ENCODE assay signal across 8 cellular contexts in the genomic region with DNA sequence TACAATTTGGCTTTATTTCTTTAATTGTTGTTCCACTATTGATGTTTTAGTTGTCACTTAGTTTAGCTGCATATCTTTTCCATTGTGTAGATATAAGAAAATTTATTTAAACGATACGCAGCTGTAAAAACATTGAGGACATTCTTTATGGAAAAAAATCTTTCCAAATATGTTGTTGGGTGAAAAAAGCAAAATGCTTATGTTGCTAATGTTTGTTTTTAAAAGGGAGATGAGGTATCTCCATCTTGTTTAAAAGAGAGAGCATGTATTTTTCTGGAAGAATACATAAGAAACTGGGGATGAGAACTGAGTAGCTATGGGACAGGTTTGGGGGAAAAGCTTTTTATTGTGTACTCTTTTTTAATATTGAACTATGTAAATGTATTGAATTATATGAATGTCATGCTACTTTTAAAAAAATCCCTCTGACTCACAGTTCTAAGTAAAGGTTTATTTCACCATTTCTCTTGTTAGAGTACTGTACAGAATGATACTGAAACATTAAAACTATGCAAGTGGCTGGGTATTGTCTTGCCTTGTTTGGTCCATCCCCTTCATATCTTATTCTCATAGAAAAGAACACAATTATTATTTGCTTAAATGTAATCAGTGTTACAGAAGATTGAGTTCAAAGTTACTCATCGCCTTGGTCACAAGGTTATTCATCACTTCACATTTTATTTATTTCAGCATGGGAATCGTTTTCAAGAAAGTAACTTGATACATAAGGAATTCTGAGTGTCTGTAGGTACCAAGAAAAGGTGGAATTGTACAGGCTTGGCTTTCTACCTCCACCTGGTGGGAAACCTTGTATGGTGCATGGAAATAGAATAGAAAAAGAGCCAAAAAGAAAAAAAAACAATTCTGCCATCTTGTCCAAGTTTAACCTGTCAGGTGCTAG.
A peak's percentile ranks its signal among the peaks of the same experiment; 100 is the strongest.
DNase-seq lines count a peak whose midpoint lies in the region; ATAC-seq and TF ChIP-seq lines count a peak whose summit lies in the region.

No MANE protein-coding gene starts in this region.

- H3K9me3 Mint-ChIP-seq in Calu3 (ENCODE audit: low read depth, unreplicated experiment): no peaks in the 10 kb centered on the region

- H3K27me3 ChIP-seq in KMS-11 (ENCODE audit: insufficient read depth, low read depth) (no peaks in the 10 kb centered on the region), lower lobe of right lung (ENCODE audit: low read depth) (no peaks in the 10 kb centered on the region)

- H3K4me1 Mint-ChIP-seq in Calu3 (ENCODE audit: low read depth, unreplicated experiment): peaks cover 27% of the 10 kb centered on the region

- TF ChIP-seq CTCF in Calu3 (IDR thresholded peaks at IDR 0.05; ENCODE audit: unreplicated experiment): no peak
- peak; percentile 58 for TF ChIP-seq CTCF in KMS-11 (conservative IDR thresholded peaks at IDR 0.05; ENCODE audit: low read depth, low read length)
- TF ChIP-seq CTCF in astrocyte of the spinal cord (IDR thresholded peaks at IDR 0.05; ENCODE audit: low read depth, low read length): peak; percentile 52
- TF ChIP-seq CTCF in lower lobe of right lung (IDR thresholded peaks at IDR 0.05): peak; percentile 21

- no peak overlapping the region for H2AFZ ChIP-seq in KMS-11 (ENCODE audit: low read depth)

- H3K4me1 ChIP-seq in KMS-11 (ENCODE audit: low read depth, poor library complexity, severe bottlenecking) (peaks cover 8% of the 10 kb centered on the region), lower lobe of right lung (no peaks in the 10 kb centered on the region)

- no TSS peak for BruUV-seq in Calu3 (replicated peaks; lab: Mats Ljungman, UMichigan)

- H3K36me3 ChIP-seq in KMS-11 (ENCODE audit: insufficient read depth) (0 out of 2 replicates have a peak, but pooled peaks cover 10% of the 10 kb centered on the region), lower lobe of right lung (no peaks in the 10 kb centered on the region)

- H3K79me2 ChIP-seq in KMS-11 (ENCODE audit: insufficient read depth, low read depth): no peaks in the 10 kb centered on the region

- no peak overlapping the region for H3K4me3 Mint-ChIP-seq in Calu3 (ENCODE audit: low read depth, unreplicated experiment)

- H3K4me3 ChIP-seq in KMS-11 (IDR thresholded peaks at IDR 0.05; ENCODE audit: insufficient read depth, low read depth, low read length) (no peak overlapping the region), astrocyte of the spinal cord (ENCODE audit: low read depth, low read length) (no peak overlapping the region), lower lobe of right lung (no peak overlapping the region)

- H3K27ac ChIP-seq in KMS-11 (no peak overlapping the region), lower lobe of right lung (no peak overlapping the region)

- H3K9me3 ChIP-seq in lower lobe of right lung: no peaks in the 10 kb centered on the region

- CTCF ChIA-PET in Calu3 (lab: Charles Lee): no interaction called here

- intact Hi-C loops in Calu3 (cut with micrococcal nuclease; ENCODE audit: unreplicated experiment) (loop anchor here (5.0 kb wide), 2 partner anchors 107 to 262 kb away; partner anchors contain the start of gene CD274), lower lobe of right lung (cut with DNase I) (no loop called here), posterior vena cava (cut with DNase I) (no loop called here)

- no peak overlapping the region for H3K27ac Mint-ChIP-seq in Calu3 (ENCODE audit: unreplicated experiment)

- H3K9ac ChIP-seq in KMS-11: no peak overlapping the region

- no peak for ATAC-seq in lower lobe of right lung

- in situ Hi-C loops in astrocyte of the spinal cord (cut with HindIII; ENCODE audit: low sequenced_read_pairs): no loop called here

- H4K20me1 ChIP-seq in KMS-11 (ENCODE audit: insufficient read depth): no peaks in the 10 kb centered on the region

- H3K36me3 Mint-ChIP-seq in Calu3 (ENCODE audit: insufficient read depth, unreplicated experiment): peaks cover 5% of the 10 kb centered on the region

- DNase-seq in Calu3: peak; percentile 30
- peak; percentile 45 for DNase-seq in astrocyte of the spinal cord (ENCODE audit: low read depth, low spot score)
- DNase-seq in lower lobe of right lung: no peak
- DNase-seq in posterior vena cava (ENCODE audit: low spot score): no peak
- DNase-seq in activated CD8-positive, alpha-beta memory T cell treated with anti-CD3 and anti-CD28 coated beads, Interleukin-2, amount 50 U/mL, for 48 hours: no peak
- no peak for DNase-seq in NCI-H2029 treated with DMSO at 0.1 percent for 48 hours (lab: John Stamatoyannopoulos, UW)
- no peak for DNase-seq in activated naive CD4-positive, alpha-beta T cell (lab: John Stamatoyannopoulos, UW)

- no peaks in the 10 kb centered on the region for H3K27me3 Mint-ChIP-seq in Calu3 (ENCODE audit: unreplicated experiment)

- no peak overlapping the region for H3K4me2 ChIP-seq in KMS-11

Comparison
In these comparisons a context has a peak if more than half of its experiments do, and no peak if none do; other contexts are left out.
1. DNase-seq: peak in Calu3 (single experiment) and astrocyte of the spinal cord (single experiment); none in lower lobe of right lung (single experiment), posterior vena cava (single experiment), activated CD8-positive, alpha-beta memory T cell treated with anti-CD3 and anti-CD28 coated beads, Interleukin-2, amount 50 U/mL, for 48 hours (single experiment), NCI-H2029 treated with DMSO at 0.1 percent for 48 hours (single experiment) and activated naive CD4-positive, alpha-beta T cell (0 of 4).